Comparison of ENCODE assay signal across 16 cellular contexts in the genomic region with DNA sequence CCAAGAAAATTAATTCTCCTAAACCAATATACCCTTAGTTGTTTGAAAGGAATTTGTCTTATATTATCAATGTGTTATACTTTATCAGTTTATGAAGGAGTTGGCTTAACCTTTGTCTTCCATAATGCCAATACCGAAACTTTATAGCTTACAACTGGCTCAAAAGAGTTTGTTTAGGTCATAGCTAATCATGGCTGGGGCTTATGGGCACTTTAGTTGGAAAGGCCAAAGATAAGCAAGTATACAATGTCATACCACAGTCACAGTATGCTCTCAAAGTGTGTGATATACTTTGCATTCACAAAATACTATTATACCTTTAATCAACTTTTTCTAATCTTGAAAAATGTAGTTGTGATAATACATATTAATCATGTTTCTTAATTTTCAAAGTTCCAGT. TPM values are rescaled to one million over a fixed set of nuclear protein-coding genes. Genes with fewer than 3 reads are reported as not detected.
"Had no signal": no experiment of that assay in that cellular context is flagged by ENCODE, and none has a peak within 500 bp of the region (broad histone marks: within the 10 kb centered on the region; RNA-seq: fewer than 3 reads in every experiment).

No MANE protein-coding gene starts in this region.

- H3K9ac ChIP-seq: parathyroid adenoma had no signal

- ATAC-seq: body of pancreas; gastroesophageal sphincter; natural killer cell treated with Interleukin-12 subunit alpha and Interleukin-12 subunit beta and Interleukin-15 and Interleukin-18, amount 100 ng/mL, for 72 hours; stimulated activated memory B cell treated with anti-CD40 and anti-IgM and Interleukin-4, amounts not matched to agents 10 μg/mL and 1 μg/mL and 100 μg/mL, for 72 hours had no signal

- H2AFZ ChIP-seq: parathyroid adenoma had no signal

- H3K27me3 ChIP-seq: body of pancreas, gastroesophageal sphincter, testis had no signal

- H3K4me3 ChIP-seq: body of pancreas, gastroesophageal sphincter, lower lobe of right lung, skin epidermis, testis had no signal

- H3K36me3 ChIP-seq: lower lobe of right lung had no signal

- DNase-seq: activated CD4-positive, alpha-beta T cell treated with anti-CD3 and anti-CD28 coated beads, Interleukin-2, amount 50 U/mL, for 4 hours; activated naive CD8-positive, alpha-beta T cell treated with anti-CD3 and anti-CD28 coated beads, Interleukin-2, amount 10 ng/mL, durations not matched to agents 7 days and 5 days; amygdala; body of pancreas; cortex of kidney; erythroblast; immature natural killer cell; lower lobe of right lung; stimulated activated CD4-positive, alpha-beta T cell treated with anti-CD3 and anti-CD28 coated beads, Interleukin-4, amount 100 ng/mL, for 4 hours; testis had no signal

- H3K4me1 ChIP-seq: lower lobe of right lung, parathyroid adenoma, testis had no signal

- H3K9me3 ChIP-seq: body of pancreas, gastroesophageal sphincter, lower lobe of right lung, testis had no signal

- H3K79me2 ChIP-seq: parathyroid adenoma had no signal

- H3K27ac ChIP-seq: body of pancreas, lower lobe of right lung, parathyroid adenoma, skin epidermis, testis had no signal

RNA-seq across cellular contexts. Expression of a gene that starts 2.3 kb away (rescaled TPM):
- total RNA-seq: natural killer cell treated with Interleukin-12 subunit alpha and Interleukin-12 subunit beta and Interleukin-15 and Interleukin-18, amount 100 ng/mL, for 72 hours; T-helper 2 cell treated with Interferon-gamma antibody and Interleukin-4, amounts not matched to agents 100 ng/mL and 5 ng/mL, for 36 hours had no signal
- polyA plus RNA-seq: immature natural killer cell had no signal
